Comparison of ENCODE assay signal across 1 cellular context in genomic region chr5:115844321-115844817, GRCh38.
TF ChIP-seq lines count a peak whose summit lies in the region.

No MANE protein-coding gene starts in this region.

TF ChIP-seq in HepG2, 621 proteins besides CTCF, POLR2A, EP300 and RAD21 (continued from another document):
- TF ChIP-seq SOX13 (IDR thresholded peaks at IDR 0.05) (peak; percentile 65; the same call in 1 of the 2 replicates), SOX13 (CRISPR knock-in tag; conservative IDR thresholded peaks at IDR 0.05 in 1 of 2, IDR thresholded peaks at IDR 0.05 in 1 of 2) (peak in 1 of 2 experiments; percentile 92; a peak in 2 of 4 replicates), E2F5 (CRISPR knock-in tag; conservative IDR thresholded peaks at IDR 0.05) (no peak), RXRA (CRISPR knock-in tag; IDR thresholded peaks at IDR 0.05) (no peak), ZBTB40 (IDR thresholded peaks at IDR 0.05) (no peak), ZBTB40 (CRISPR knock-in tag; IDR thresholded peaks at IDR 0.05) (no peak), SMARCC2 (IDR thresholded peaks at IDR 0.05) (no peak), HOXA3 (CRISPR knock-in tag; IDR thresholded peaks at IDR 0.05) (peak; percentile 29; the same call in 1 of the 2 replicates), ASH2L (IDR thresholded peaks at IDR 0.05; ENCODE audit: insufficient read length, low read depth, low read length) (no peak), FOXC1 (CRISPR knock-in tag; IDR thresholded peaks at IDR 0.05; ENCODE audit: borderline replicate concordance) (no peak), KLF6 (CRISPR knock-in tag; IDR thresholded peaks at IDR 0.05) (no peak), MTA1 (CRISPR knock-in tag; IDR thresholded peaks at IDR 0.05; ENCODE audit: borderline replicate concordance) (no peak), ZFX (CRISPR knock-in tag; IDR thresholded peaks at IDR 0.05; ENCODE audit: low read depth) (peak; percentile 50; the same call in 1 of the 2 replicates), ZNF740 (CRISPR knock-in tag; IDR thresholded peaks at IDR 0.05) (no peak), RARG (CRISPR knock-in tag; IDR thresholded peaks at IDR 0.05; ENCODE audit: low read depth) (no peak), ONECUT2 (CRISPR knock-in tag; IDR thresholded peaks at IDR 0.05) (no peak)
